Comparison of ENCODE assay signal across 8 cellular contexts in genomic region chr20:44532248-44532980, GRCh38. TPM values are rescaled to one million over a fixed set of nuclear protein-coding genes. Genes with fewer than 3 reads are reported as not detected.
DNase-seq lines count a peak whose midpoint lies in the region; ATAC-seq and TF ChIP-seq lines count a peak whose summit lies in the region.

No MANE protein-coding gene starts in this region.

- POLR2A ChIA-PET in PC-3 (lab: Charles Lee; ENCODE audit: unreplicated experiment): interaction anchor here (0.6 kb wide), 1 partner anchor 10 kb away, joined by 3 read pairs; no protein-coding TSS in a partner anchor

- H3K36me3 Mint-ChIP-seq in Calu3 (ENCODE audit: insufficient read depth, unreplicated experiment): no peaks in the 10 kb centered on the region

- no peaks in the 10 kb centered on the region for H3K9me2 ChIP-seq in PC-3 (replicated peaks; ENCODE audit: low read length)

- peak overlapping the region; percentile 98 for H2AFZ ChIP-seq in PC-3 (ENCODE audit: low read length)

- H4K20me1 ChIP-seq in PC-3 (ENCODE audit: low read length): no peaks in the 10 kb centered on the region

- H3K4me1 Mint-ChIP-seq in Calu3 (ENCODE audit: low read depth, unreplicated experiment): no peaks in the 10 kb centered on the region

- peak; percentile 14 for ATAC-seq in PC-3
- no peak for ATAC-seq in foreskin keratinocyte
- peak in 2 of 4 donors; percentile 13 to 21 for ATAC-seq in psoas muscle
- ATAC-seq in HG03039 (IDR thresholded peaks at IDR 0.05; ENCODE audit: unreplicated experiment): no peak
- ATAC-seq in HG03520 (IDR thresholded peaks at IDR 0.05; ENCODE audit: unreplicated experiment): no peak

- TF ChIP-seq CTCF in Calu3 (IDR thresholded peaks at IDR 0.05; ENCODE audit: unreplicated experiment) (no peak), PC-3 (conservative IDR thresholded peaks at IDR 0.05; ENCODE audit: low read depth, low read length) (no peak), foreskin keratinocyte (conservative IDR thresholded peaks at IDR 0.05) (peak; percentile 32), psoas muscle (IDR thresholded peaks at IDR 0.05) (no peak)

- H3K27ac Mint-ChIP-seq in Calu3 (ENCODE audit: unreplicated experiment): no peak overlapping the region

- H3K27ac ChIP-seq in PC-3 (ENCODE audit: low read length): peak overlapping the region; percentile 41
- H3K27ac ChIP-seq in foreskin keratinocyte: peak overlapping the region; percentile 79
- H3K27ac ChIP-seq in psoas muscle: peak overlapping the region; percentile 79

- no peaks in the 10 kb centered on the region for H3K27me3 Mint-ChIP-seq in Calu3 (ENCODE audit: unreplicated experiment)

- H3K36me3 ChIP-seq in PC-3 (ENCODE audit: low read depth, low read length): no peaks in the 10 kb centered on the region
- no peaks in the 10 kb centered on the region for H3K36me3 ChIP-seq in psoas muscle (ENCODE audit: insufficient read depth in 1 of 2, low read depth in 1 of 2)

- no peaks in the 10 kb centered on the region for H3F3A ChIP-seq in PC-3 (ENCODE audit: low read length, unreplicated experiment)

- no peak overlapping the region for H3K4me3 Mint-ChIP-seq in Calu3 (ENCODE audit: low read depth, unreplicated experiment)

- 14 to 20% (median 17%) methylated on average over 11 of the region's 11 CpGs for WGBS in psoas muscle, 3 donors

- CTCF ChIA-PET in Calu3 (lab: Charles Lee) (no interaction called here), PC-3 (lab: Charles Lee) (no interaction called here)

- H3K4me3 ChIP-seq in PC-3 (ENCODE audit: low read length) (peak overlapping the region; percentile 75), psoas muscle (peak overlapping the region; percentile 88)

- peak overlapping the region; percentile 79 for H3K9ac ChIP-seq in PC-3 (ENCODE audit: low read length)

- no peaks in the 10 kb centered on the region for H3K9me3 Mint-ChIP-seq in Calu3 (ENCODE audit: low read depth, unreplicated experiment)

- intact Hi-C loops in Calu3 (cut with micrococcal nuclease; ENCODE audit: unreplicated experiment) (no loop called here), PC-3 (cut with micrococcal nuclease) (loop anchor here (2.0 to 5.0 kb wide), 2 partner anchors 40 to 78 kb away; no protein-coding TSS in a partner anchor), psoas muscle (cut with DNase I) (loop anchor here in 1 of 2 donors (5.0 kb wide), 1 partner anchor 40 kb away; no protein-coding TSS in a partner anchor)

- H3K4me2 ChIP-seq in PC-3 (ENCODE audit: low read length): peak overlapping the region; percentile 89

- no peaks in the 10 kb centered on the region for H3K9me3 ChIP-seq in PC-3 (ENCODE audit: low read length)
- no peaks in the 10 kb centered on the region for H3K9me3 ChIP-seq in psoas muscle

- H3K27me3 ChIP-seq in PC-3 (ENCODE audit: low read length) (no peaks in the 10 kb centered on the region), foreskin keratinocyte (no peaks in the 10 kb centered on the region), psoas muscle (ENCODE audit: insufficient read depth in 3 of 3, low read length in 2 of 3) (no peaks in the 10 kb centered on the region)

- BruUV-seq in Calu3 (replicated peaks; lab: Mats Ljungman, UMichigan): TSS peak; percentile 75
- TSS peak; percentile 81 for BruUV-seq in PC-3 (replicated peaks; lab: Mats Ljungman, UMichigan)

- no peak for DNase-seq in Calu3
- DNase-seq in PC-3: peak; percentile 25
- DNase-seq in foreskin keratinocyte: no peak
- no peak for DNase-seq in psoas muscle
- no peak for DNase-seq in activated effector memory CD4-positive, alpha-beta T cell treated with Interleukin-2 at 50 U/mL for 16 hours
- no peak for DNase-seq in Kasumi-1 (lab: John Stamatoyannopoulos, UW)

- H3K4me1 ChIP-seq in PC-3 (ENCODE audit: insufficient read depth, low read length) (peaks cover 27% of the 10 kb centered on the region), foreskin keratinocyte (peaks cover 7% of the 10 kb centered on the region), psoas muscle (peaks cover 2% of the 10 kb centered on the region)

- no peaks in the 10 kb centered on the region for H3K79me2 ChIP-seq in PC-3 (ENCODE audit: low read length)

RNA-seq across cellular contexts. Expression of gene SERINC3, which starts 10.5 kb away (rescaled TPM):
- total RNA-seq in Calu3 (2022) (159 and 173 TPM in 2 replicates), PC-3 (2014; rRNA removed) (75.4 and 92.6 TPM in 2 replicates), foreskin keratinocyte (54.8 and 69.2 TPM in 2 replicates), psoas muscle (100 to 1,000 TPM in 2 of 4 donors, 10 to 100 TPM in 2; 89.5 to 104 (median 97.8) TPM)
- polyA plus RNA-seq in foreskin keratinocyte (26.3 and 27.6 TPM in 2 replicates), psoas muscle (10 to 100 TPM; 35.6 to 89.2 (median 36.3) TPM)

RNA-seq across cellular contexts. Expression of gene PKIG, which starts 50.0 kb away (rescaled TPM):
- total RNA-seq in Calu3 (2022) (6.6 and 7.5 TPM in 2 replicates), PC-3 (2014; rRNA removed) (47.5 and 49.2 TPM in 2 replicates), foreskin keratinocyte (19.9 and 20.7 TPM in 2 replicates), psoas muscle (100 to 1,000 TPM in 2 of 4 donors, 10 to 100 TPM in 2; 35.2 to 110 (median 88.3) TPM)
- polyA plus RNA-seq in foreskin keratinocyte (23.5 and 25.4 TPM in 2 replicates), psoas muscle (100 to 1,000 TPM in 2 of 3 donors, 10 to 100 TPM in 1; 33.5 to 134 (median 108) TPM)

RNA-seq across cellular contexts. Expression of gene TTPAL, which starts 56.7 kb away (rescaled TPM):
- 39.9 and 42.2 TPM in 2 replicates for total RNA-seq in Calu3 (2022)
- 14.0 and 17.9 TPM in 2 replicates for total RNA-seq in PC-3 (2014; rRNA removed)
- 25.0 and 31.9 TPM in 2 replicates for total RNA-seq in foreskin keratinocyte
- polyA plus RNA-seq in foreskin keratinocyte: 8.4 and 9.5 TPM in 2 replicates
- total RNA-seq in psoas muscle: 1 to 10 TPM; 3.2 to 8.4 (median 5.4) TPM
- polyA plus RNA-seq in psoas muscle: 1 to 10 TPM; 1.2 to 4.8 (median 3.0) TPM
